27 cellular contexts compared by ENCODE assay signal in genomic region chr20:63842258-63842657, GRCh38. TPM values are rescaled to one million over a fixed set of nuclear protein-coding genes. Genes with fewer than 3 reads are reported as not detected.
"Had no signal": no experiment of that assay in that cellular context is flagged by ENCODE, and none has a peak within 500 bp of the region (broad histone marks: within the 10 kb centered on the region; RNA-seq: fewer than 3 reads in every experiment).

No MANE protein-coding gene starts in this region.

- DNase-seq: activated CD4-positive, alpha-beta T cell treated with anti-CD3 and anti-CD28 coated beads, Interleukin-2, amount 10 ng/mL, durations not matched to agents 7 days and 5 days; activated CD4-positive, CD25-positive, alpha-beta regulatory T cell treated with anti-CD3 and anti-CD28 coated beads, Interleukin-2, amount 50 U/mL, for 72 hours; activated naive CD8-positive, alpha-beta T cell treated with anti-CD3 and anti-CD28 coated beads for 36 hours; activated T-cell treated with anti-CD3 and anti-CD28 coated beads, Interleukin-2, amount 50 U/mL, for 1 hour; colonic mucosa; esophagus squamous epithelium; gastrocnemius medialis; head of caudate nucleus; hypothalamus; left ventricle myocardium inferior; mammary epithelial cell; posterior cingulate gyrus; small intestine; stimulated activated CD4-positive, alpha-beta T cell treated with anti-CD3 and anti-CD28 coated beads, Interleukin-2, amount 100 ng/mL, for 24 hours; testis; trophoblast cell; uterus had no signal

- H3K9me3 Mint-ChIP-seq: activated CD4-positive, alpha-beta T cell treated with anti-CD3 and anti-CD28 coated beads, Interleukin-2, amount 10 ng/mL, durations not matched to agents 7 days and 5 days; activated naive CD8-positive, alpha-beta T cell treated with anti-CD3 and anti-CD28 coated beads for 36 hours; activated T-helper 17 cell treated with anti-CD3 and anti-CD28 coated beads, Interleukin-2, amount 50 U/mL, for 72 hours; stimulated activated effector memory CD8-positive, alpha-beta T cell treated with anti-CD3 and anti-CD28 coated beads, Interleukin-12 subunit alpha, Interleukin-12 subunit beta, amount 100 ng/mL, for 72 hours had no signal

- H3K27ac Mint-ChIP-seq: activated CD4-positive, alpha-beta T cell treated with anti-CD3 and anti-CD28 coated beads, Interleukin-2, amount 10 ng/mL, durations not matched to agents 7 days and 5 days; activated naive CD8-positive, alpha-beta T cell treated with anti-CD3 and anti-CD28 coated beads for 36 hours; activated T-helper 17 cell treated with anti-CD3 and anti-CD28 coated beads, Interleukin-2, amount 50 U/mL, for 72 hours; stimulated activated effector memory CD8-positive, alpha-beta T cell treated with anti-CD3 and anti-CD28 coated beads, Interleukin-12 subunit alpha, Interleukin-12 subunit beta, amount 100 ng/mL, for 72 hours had no signal

- ATAC-seq: activated T-helper 17 cell treated with anti-CD3 and anti-CD28 coated beads, Interleukin-2, amount 50 U/mL, for 72 hours; gastrocnemius medialis; sciatic nerve; stimulated activated effector memory CD8-positive, alpha-beta T cell treated with anti-CD3 and anti-CD28 coated beads, Interleukin-12 subunit alpha, Interleukin-12 subunit beta, amount 100 ng/mL, for 72 hours had no signal

- H3K9me3 ChIP-seq: colonic mucosa, esophagus squamous epithelium, gastrocnemius medialis, left ventricle myocardium inferior, testis, uterus had no signal

- H3K27ac ChIP-seq: colonic mucosa, esophagus squamous epithelium, gastrocnemius medialis, left ventricle myocardium inferior, testis, uterus, VCaP had no signal

- H3K4me1 Mint-ChIP-seq: stimulated activated effector memory CD8-positive, alpha-beta T cell treated with anti-CD3 and anti-CD28 coated beads, Interleukin-12 subunit alpha, Interleukin-12 subunit beta, amount 100 ng/mL, for 72 hours had no signal

- H3K4me3 Mint-ChIP-seq: activated CD4-positive, alpha-beta T cell treated with anti-CD3 and anti-CD28 coated beads, Interleukin-2, amount 10 ng/mL, durations not matched to agents 7 days and 5 days; activated naive CD8-positive, alpha-beta T cell treated with anti-CD3 and anti-CD28 coated beads for 36 hours; activated T-helper 17 cell treated with anti-CD3 and anti-CD28 coated beads, Interleukin-2, amount 50 U/mL, for 72 hours; stimulated activated effector memory CD8-positive, alpha-beta T cell treated with anti-CD3 and anti-CD28 coated beads, Interleukin-12 subunit alpha, Interleukin-12 subunit beta, amount 100 ng/mL, for 72 hours had no signal

- H3K36me3 Mint-ChIP-seq: activated naive CD8-positive, alpha-beta T cell treated with anti-CD3 and anti-CD28 coated beads for 36 hours; stimulated activated effector memory CD8-positive, alpha-beta T cell treated with anti-CD3 and anti-CD28 coated beads, Interleukin-12 subunit alpha, Interleukin-12 subunit beta, amount 100 ng/mL, for 72 hours had no signal

- H3K27me3 ChIP-seq: gastrocnemius medialis, testis, uterus had no signal

RNA-seq across cellular contexts. Expression of gene ZBTB46, which starts 11.2 kb away (rescaled TPM):
- total RNA-seq: activated CD4-positive, alpha-beta T cell treated with anti-CD3 and anti-CD28 coated beads, Interleukin-2, amount 10 ng/mL, durations not matched to agents 7 days and 5 days had no signal

RNA-seq across cellular contexts. Expression of gene ABHD16B, which starts 19.0 kb away (rescaled TPM):
- total RNA-seq: activated CD4-positive, alpha-beta T cell treated with anti-CD3 and anti-CD28 coated beads, Interleukin-2, amount 10 ng/mL, durations not matched to agents 7 days and 5 days; activated naive CD8-positive, alpha-beta T cell treated with anti-CD3 and anti-CD28 coated beads for 36 hours; astrocyte; colonic mucosa; esophagus squamous epithelium; gastrocnemius medialis; left ventricle myocardium inferior; mammary epithelial cell; mononuclear cell; myocyte; omental fat pad; sciatic nerve; T-helper 2 cell treated with Interferon-gamma antibody and Interleukin-4, amounts not matched to agents 100 ng/mL and 5 ng/mL, for 36 hours; uterus had no signal
- polyA plus RNA-seq: mammary epithelial cell, neural cell had no signal
